ENCODE assay signal across 8 cellular contexts in the genomic region with DNA sequence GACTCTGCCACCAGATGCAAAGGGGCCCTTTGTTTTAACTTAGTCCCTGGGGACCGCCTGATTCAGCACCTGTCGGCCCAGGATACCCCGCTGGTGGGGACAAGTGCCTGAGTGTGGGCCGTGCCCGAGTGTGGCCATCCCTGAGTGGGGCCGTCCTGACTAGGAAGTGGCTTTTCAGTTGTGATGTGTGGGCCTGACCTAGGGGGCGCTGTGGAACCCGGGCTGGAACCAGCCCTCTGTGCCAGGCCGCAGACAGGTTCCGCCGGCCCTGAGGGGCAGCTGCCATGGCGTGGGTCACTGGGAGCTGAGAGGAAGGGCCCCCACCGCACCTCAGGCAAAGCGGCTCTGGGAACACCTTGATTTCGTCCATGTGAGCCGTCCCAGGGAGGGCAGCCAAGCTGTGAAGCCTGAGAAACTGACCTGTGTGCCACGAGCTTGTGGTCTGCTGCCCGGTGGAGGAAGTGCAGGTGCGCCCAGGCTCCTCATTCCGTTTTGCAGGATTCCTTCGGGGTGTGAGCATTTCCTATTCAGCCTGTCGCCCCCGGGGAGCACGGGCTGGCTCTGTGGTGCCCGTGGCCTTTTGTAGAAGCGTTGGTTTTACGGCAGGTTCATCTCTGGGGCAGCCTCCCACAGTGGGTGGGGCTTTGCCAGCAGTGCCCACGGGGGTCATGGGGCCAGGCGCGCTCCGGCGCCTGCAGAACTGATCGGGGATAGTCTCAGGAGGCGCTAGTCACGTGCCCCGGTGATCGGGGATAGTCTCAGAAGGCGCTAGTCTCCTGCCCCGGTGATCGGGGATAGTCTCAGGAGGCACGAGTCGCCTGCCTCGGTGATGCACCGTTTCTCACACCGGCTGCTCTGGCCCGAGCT. TPM values are rescaled to one million over a fixed set of nuclear protein-coding genes. Genes with fewer than 3 reads are reported as not detected.
DNase-seq lines count a peak whose midpoint lies in the region; TF ChIP-seq lines count a peak whose summit lies in the region.

No MANE protein-coding gene starts in this region.

- no peak overlapping the region for H3K4me3 ChIP-seq in CD4-positive, alpha-beta memory T cell (ENCODE audit: low read length in 2 of 2)
- H3K4me3 ChIP-seq in SJCRH30: no peak overlapping the region
- H3K4me3 ChIP-seq in adrenal gland: peak overlapping the region in 1 of 4 donors; percentile 19
- H3K4me3 ChIP-seq in iPS DF 6.9 (ENCODE audit: low read length): peak overlapping the region; percentile 15; the same call in 1 of the 2 replicates
- no peak overlapping the region for H3K4me3 ChIP-seq in uterus

- TF ChIP-seq POLR2A in adrenal gland (IDR thresholded peaks at IDR 0.05) (no peak), uterus (IDR thresholded peaks at IDR 0.05) (no peak)

- intact Hi-C loops in CD4-positive, alpha-beta memory T cell (cut with micrococcal nuclease): loop anchor here (2.0 to 10.0 kb wide), 2 partner anchors 75 to 309 kb away; a partner anchor contains a TSS
- intact Hi-C loops in adrenal gland (cut with DNase I): no loop called here
- intact Hi-C loops in uterus (cut with DNase I; ENCODE audit: low total_unique reads): no loop called here

- no peaks in the 10 kb centered on the region for H3K27me3 Mint-ChIP-seq in CD4-positive, alpha-beta memory T cell

- peak overlapping the region; percentile 32 for H3K27ac ChIP-seq in CD4-positive, alpha-beta memory T cell (ENCODE audit: low read depth, low read length)
- H3K27ac ChIP-seq in SJCRH30 (no peak overlapping the region), adrenal gland (peak overlapping the region in 3 of 5 donors; percentile 5 to 50 (median 29)), iPS DF 6.9 (ENCODE audit: low read length) (no peak overlapping the region), uterus (no peak overlapping the region)

- H3K36me3 ChIP-seq in CD4-positive, alpha-beta memory T cell (ENCODE audit: insufficient read depth, low read length): peaks cover 31% of the 10 kb centered on the region
- H3K36me3 ChIP-seq in SJCRH30: peaks cover 39% of the 10 kb centered on the region
- peaks cover 0 to 38% of the 10 kb centered on the region in 2 donors for H3K36me3 ChIP-seq in adrenal gland (replicated peaks in 1 of 2)
- H3K36me3 ChIP-seq in iPS DF 6.9 (ENCODE audit: control insufficient read depth, insufficient read depth, low read length): peaks cover 34% of the 10 kb centered on the region
- no peaks in the 10 kb centered on the region for H3K36me3 ChIP-seq in uterus

- H3K36me3 Mint-ChIP-seq in CD4-positive, alpha-beta memory T cell: peaks cover 25 to 40% of the 10 kb centered on the region in 2 donors

- CTCF ChIA-PET in CD4-positive, alpha-beta memory T cell (lab: Charles Lee; ENCODE audit: partially characterized antibody): interaction anchor here (0.6 to 1.9 kb wide), 4 partner anchors 26 to 50 kb away, joined by 3 to 5 read pairs (median 4); no protein-coding TSS in a partner anchor

- peaks cover 0 to 5% (median 0%) of the 10 kb centered on the region in 8 donors for H3K9me3 Mint-ChIP-seq in CD4-positive, alpha-beta memory T cell

- no peaks in the 10 kb centered on the region for H3K27me3 ChIP-seq in CD4-positive, alpha-beta memory T cell (ENCODE audit: insufficient read depth, low read length)
- H3K27me3 ChIP-seq in SJCRH30: no peaks in the 10 kb centered on the region
- no peaks in the 10 kb centered on the region for H3K27me3 ChIP-seq in adrenal gland
- H3K27me3 ChIP-seq in iPS DF 6.9 (ENCODE audit: control insufficient read depth, insufficient read depth, low read length): no peaks in the 10 kb centered on the region
- H3K27me3 ChIP-seq in uterus: no peaks in the 10 kb centered on the region

- WGBS in adrenal gland, 4 donors: 2 to 4% (median 4%) methylated on average over 21 to 46 of the region's 46 CpGs
- no CpG with 5 or more reads among the region's 46 CpGs for WGBS in iPS DF 6.9 (ENCODE audit: insufficient coverage, insufficient read length)

- peaks cover 32 to 51% (median 43%) of the 10 kb centered on the region in 4 donors for H3K4me1 Mint-ChIP-seq in CD4-positive, alpha-beta memory T cell

- POLR2A ChIA-PET in CD4-positive, alpha-beta memory T cell (lab: Charles Lee; ENCODE audit: partially characterized antibody): interaction anchor here (0.7 to 2.2 kb wide), 6 partner anchors 58 to 393 kb away, joined by 3 to 8 read pairs (median 3); a partner anchor contains a TSS

- peak overlapping the region in 6 of 7 donors; percentile 48 to 98 (median 67) for H3K27ac Mint-ChIP-seq in CD4-positive, alpha-beta memory T cell

- peak; percentile 35 to 61 (median 54) for TF ChIP-seq CTCF in adrenal gland (IDR thresholded peaks at IDR 0.05)
- peak in 2 of 4 experiments; percentile 13 for TF ChIP-seq CTCF in uterus (IDR thresholded peaks at IDR 0.05)

- H3K4me3 Mint-ChIP-seq in CD4-positive, alpha-beta memory T cell: peak overlapping the region; percentile 59 to 87 (median 74)

- peaks cover 52% of the 10 kb centered on the region for H3K4me1 ChIP-seq in CD4-positive, alpha-beta memory T cell (ENCODE audit: insufficient read depth, low read length)
- H3K4me1 ChIP-seq in SJCRH30 (peaks cover 17% of the 10 kb centered on the region), adrenal gland (replicated peaks in 1 of 2) (peaks cover 24 to 42% of the 10 kb centered on the region in 2 donors), iPS DF 6.9 (ENCODE audit: control insufficient read depth, insufficient read depth, low read length) (peaks cover 4% of the 10 kb centered on the region), uterus (peaks cover 0 to 13% of the 10 kb centered on the region in 2 donors)

- peak in 3 of 5 donors; percentile 39 to 69 (median 46) for DNase-seq in CD4-positive, alpha-beta memory T cell
- DNase-seq in HK-2 (ENCODE audit: unreplicated experiment) (peak; percentile 88), SJCRH30 (peak; percentile 78 to 83), adrenal gland (peak; percentile 54 to 75 (median 59)), iPS DF 6.9 (ENCODE audit: low read depth, low spot score) (no peak), uterus (no peak), mesenteric fat pad (ENCODE audit: low spot score) (no peak)
- peak in 2 of 3 donors; percentile 62 to 67 for DNase-seq in stimulated activated CD4-positive, alpha-beta T cell treated with anti-CD3 and anti-CD28 coated beads, Interleukin-12 subunit alpha, Interleukin-12 subunit beta, amount 100 ng/mL, for 48 hours (ENCODE audit: low read depth in 2 of 3, low spot score in 1 of 3)

- H3K9me3 ChIP-seq in CD4-positive, alpha-beta memory T cell (ENCODE audit: control insufficient read depth in 1 of 2, low read length in 2 of 2): no peaks in the 10 kb centered on the region
- H3K9me3 ChIP-seq in SJCRH30 (replicated peaks) (no peaks in the 10 kb centered on the region), adrenal gland (replicated peaks in 1 of 3) (no peaks in the 10 kb centered on the region), iPS DF 6.9 (ENCODE audit: control insufficient read depth, insufficient read depth, low read length) (no peaks in the 10 kb centered on the region), uterus (no peaks in the 10 kb centered on the region)

RNA-seq across cellular contexts. Expression of a gene that starts 5.3 kb away (rescaled TPM):
- total RNA-seq in CD4-positive, alpha-beta memory T cell: 1,000 to 10,000 TPM; 4,825 to 5,043 TPM
- 1,000 to 10,000 TPM; 4,119 to 5,642 TPM for polyA plus RNA-seq in CD4-positive, alpha-beta memory T cell
- 5,665 and 6,596 TPM in 2 replicates for total RNA-seq in SJCRH30 (2014; rRNA removed; shearing (Covaris generic))
- total RNA-seq in adrenal gland (over 10,000 TPM in 1 of 8 donors, 1,000 to 10,000 TPM in 7; 1,683 to 12,881 (median 3,805) TPM), uterus (over 10,000 TPM in 1 of 4 donors, 1,000 to 10,000 TPM in 3; 2,633 to 11,472 (median 5,632) TPM), mesenteric fat pad (1,718 TPM)
- 1,000 to 10,000 TPM in 2 of 3 donors, 100 to 1,000 TPM in 1; 893 to 8,950 (median 4,547) TPM for polyA plus RNA-seq in adrenal gland

RNA-seq across cellular contexts. Expression of a gene that starts 9.8 kb away (rescaled TPM):
- 1 to 10 TPM; 4.0 to 7.3 TPM for total RNA-seq in CD4-positive, alpha-beta memory T cell
- polyA plus RNA-seq in CD4-positive, alpha-beta memory T cell: 1 to 10 TPM; 2.3 to 5.7 TPM
- not detected in 2 replicates for total RNA-seq in SJCRH30 (2014; rRNA removed; shearing (Covaris generic))
- total RNA-seq in adrenal gland (1 to 10 TPM in 2 of 8 donors, under 1 TPM in 3, not detected in 3; 0.15 to 1.8 (median 0.52) TPM), uterus (under 1 TPM in 2 of 4 donors, not detected in 2; 0.14 to 0.85 TPM), mesenteric fat pad (1.3 TPM)
- polyA plus RNA-seq in adrenal gland: 1 to 10 TPM in 1 of 3 donors, under 1 TPM in 2; 0.35 to 6.8 (median 0.94) TPM

RNA-seq across cellular contexts. Expression of a gene that starts 47.7 kb away (rescaled TPM):
- not detected for total RNA-seq in CD4-positive, alpha-beta memory T cell
- polyA plus RNA-seq in CD4-positive, alpha-beta memory T cell: not detected
- 1.6 and 1.7 TPM in 2 replicates for total RNA-seq in SJCRH30 (2014; rRNA removed; shearing (Covaris generic))
- total RNA-seq in adrenal gland (10 to 100 TPM in 1 of 8 donors, 1 to 10 TPM in 7; 1.0 to 27.3 (median 5.3) TPM), uterus (1 to 10 TPM in 2 of 4 donors, not detected in 2; 1.0 to 5.5 TPM), mesenteric fat pad (0.51 TPM)
- polyA plus RNA-seq in adrenal gland: 1 to 10 TPM in 1 of 3 donors, under 1 TPM in 2; 0.60 to 4.1 (median 0.88) TPM

RNA-seq across cellular contexts. Expression of a gene that starts 57.5 kb away (rescaled TPM):
- total RNA-seq in CD4-positive, alpha-beta memory T cell: 100 to 1,000 TPM; 157 to 160 TPM
- polyA plus RNA-seq in CD4-positive, alpha-beta memory T cell: 10 to 100 TPM; 46.4 to 48.5 TPM
- 137 and 161 TPM in 2 replicates for total RNA-seq in SJCRH30 (2014; rRNA removed; shearing (Covaris generic))
- 100 to 1,000 TPM in 7 of 8 donors, 10 to 100 TPM in 1; 91.0 to 246 (median 134) TPM for total RNA-seq in adrenal gland
- 100 to 1,000 TPM in 2 of 3 donors, 10 to 100 TPM in 1; 57.1 to 250 (median 247) TPM for polyA plus RNA-seq in adrenal gland
- total RNA-seq in uterus: 100 to 1,000 TPM in 3 of 4 donors, 10 to 100 TPM in 1; 66.6 to 208 (median 144) TPM
- total RNA-seq in mesenteric fat pad: 90.0 TPM

Comparison
In these comparisons a context has a peak if more than half of its experiments do, and no peak if none do; other contexts are left out.
1. DNase-seq: peak in CD4-positive, alpha-beta memory T cell (3 of 5), HK-2 (single experiment), SJCRH30 (2 of 2), adrenal gland (7 of 7) and stimulated activated CD4-positive, alpha-beta T cell treated with anti-CD3 and anti-CD28 coated beads, Interleukin-12 subunit alpha, Interleukin-12 subunit beta, amount 100 ng/mL, for 48 hours (2 of 3); none in iPS DF 6.9 (single experiment), uterus (0 of 2) and mesenteric fat pad (single experiment).
2. H3K27ac ChIP-seq: peak in CD4-positive, alpha-beta memory T cell (single experiment) and adrenal gland (3 of 5); none in SJCRH30 (single experiment), iPS DF 6.9 (single experiment) and uterus (0 of 2).